8 cellular contexts compared by ENCODE assay signal in the genomic region with DNA sequence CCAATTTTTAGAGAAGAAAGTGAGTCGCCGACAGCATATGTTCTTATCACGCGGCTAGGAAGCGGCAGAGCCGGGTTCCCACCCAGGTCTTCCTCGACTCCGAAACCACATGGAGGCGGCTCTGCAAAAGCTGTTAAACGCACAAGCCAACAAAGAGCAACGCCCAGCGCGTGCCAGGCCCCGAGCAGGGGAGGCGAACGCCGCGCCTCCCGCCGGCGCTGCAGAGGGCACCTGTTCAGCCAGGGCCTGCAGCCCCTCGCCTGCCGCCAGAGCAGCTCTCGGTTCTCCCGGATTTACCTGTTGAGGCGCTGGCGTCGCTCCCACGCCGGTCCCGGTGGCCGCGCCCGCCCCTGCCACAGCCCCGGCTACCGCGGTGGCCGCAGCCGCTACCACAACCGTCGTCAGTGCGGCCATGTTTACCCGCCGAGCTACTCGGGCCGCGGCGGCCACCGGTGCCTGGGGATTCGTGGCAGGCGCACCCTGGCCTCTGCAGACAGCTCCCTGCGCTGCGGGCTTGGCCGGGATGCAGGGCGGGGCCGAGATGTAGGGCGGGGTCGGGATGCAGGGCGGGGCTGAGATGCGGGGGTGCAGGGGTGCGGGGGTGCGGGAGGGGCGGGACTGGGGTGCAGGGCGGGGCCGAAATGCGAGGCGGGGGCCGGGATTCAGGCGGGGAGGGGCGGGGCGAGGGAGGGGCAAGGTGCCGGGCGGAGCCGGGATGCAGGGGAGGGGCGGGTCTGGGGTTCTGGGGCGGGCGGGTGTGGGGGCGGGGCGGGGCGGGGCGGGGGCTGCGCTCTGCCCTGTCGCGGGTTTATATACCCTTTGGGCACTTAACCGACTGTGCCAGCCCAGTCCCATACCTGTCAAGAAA. TPM values are rescaled to one million over a fixed set of nuclear protein-coding genes. Genes with fewer than 3 reads are reported as not detected.
A peak's percentile ranks its signal among the peaks of the same experiment; 100 is the strongest.
DNase-seq lines count a peak whose midpoint lies in the region; ATAC-seq and TF ChIP-seq lines count a peak whose summit lies in the region.

A gene with protein sequence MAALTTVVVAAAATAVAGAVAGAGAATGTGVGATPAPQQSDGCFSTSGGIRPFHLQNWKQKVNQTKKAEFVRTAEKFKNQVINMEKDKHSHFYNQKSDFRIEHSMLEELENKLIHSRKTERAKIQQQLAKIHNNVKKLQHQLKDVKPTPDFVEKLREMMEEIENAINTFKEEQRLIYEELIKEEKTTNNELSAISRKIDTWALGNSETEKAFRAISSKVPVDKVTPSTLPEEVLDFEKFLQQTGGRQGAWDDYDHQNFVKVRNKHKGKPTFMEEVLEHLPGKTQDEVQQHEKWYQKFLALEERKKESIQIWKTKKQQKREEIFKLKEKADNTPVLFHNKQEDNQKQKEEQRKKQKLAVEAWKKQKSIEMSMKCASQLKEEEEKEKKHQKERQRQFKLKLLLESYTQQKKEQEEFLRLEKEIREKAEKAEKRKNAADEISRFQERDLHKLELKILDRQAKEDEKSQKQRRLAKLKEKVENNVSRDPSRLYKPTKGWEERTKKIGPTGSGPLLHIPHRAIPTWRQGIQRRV (minus strand): TSS at position 525 of the 868 bp plus-strand sequence. CDS start 111 bp downstream, at position 414.

- intact Hi-C loops in activated CD4-positive, alpha-beta T cell treated with anti-CD3 and anti-CD28 coated beads, Interleukin-2, amount 10 ng/mL, durations not matched to agents 24 days and 14 days (cut with micrococcal nuclease), result loop anchor here (1.0 to 5.0 kb wide), 4 partner anchors 34 to 546 kb away; a partner anchor contains a TSS
- intact Hi-C loops in right lobe of liver (cut with DNase I), result no loop called here

- DNase-seq in AG08395 (ENCODE audit: low spot score) (peak; percentile 95), NCI-H345 (lab: John Stamatoyannopoulos, UW) (peak; percentile 76), dermis blood vessel endothelial cell (peak; percentile 76), right lobe of liver (peak; percentile 82 to 88 (median 83))
- peak; percentile 87 for DNase-seq in activated CD4-positive, alpha-beta T cell treated with anti-CD3 and anti-CD28 coated beads, Interleukin-2, amount 10 ng/mL, durations not matched to agents 24 days and 14 days
- peak; percentile 72 to 86 for DNase-seq in stimulated activated CD4-positive, alpha-beta T cell treated with anti-CD3 and anti-CD28 coated beads, Interleukin-4, amount 100 ng/mL, for 4 hours

- H3K36me3 ChIP-seq in right lobe of liver, result no peaks in the 10 kb centered on the region

- ATAC-seq in GM18870 (IDR thresholded peaks at IDR 0.05; ENCODE audit: unreplicated experiment) (peak; percentile 69), HG03103 (IDR thresholded peaks at IDR 0.05; ENCODE audit: low read depth, unreplicated experiment) (peak; percentile 71), right lobe of liver (peak; percentile 91 to 97 (median 95))

- no peak for TF ChIP-seq POLR2A in right lobe of liver (IDR thresholded peaks at IDR 0.05)

- no peaks in the 10 kb centered on the region for H3K9me3 ChIP-seq in right lobe of liver

- WGBS in right lobe of liver (ENCODE audit: insufficient coverage, low coverage, low lambda C conversion rate, missing lambda C conversion rate), result 1% methylated on average over 43 of the region's 85 CpGs

- H3K4me1 Mint-ChIP-seq in activated CD4-positive, alpha-beta T cell treated with anti-CD3 and anti-CD28 coated beads, Interleukin-2, amount 10 ng/mL, durations not matched to agents 24 days and 14 days, result peaks cover 4% of the 10 kb centered on the region

- peak within 1 kb of the TSS; percentile 82 to 85 (median 85) for H3K4me3 ChIP-seq in right lobe of liver

- peaks cover 0 to 9% (median 0%) of the 10 kb centered on the region in 4 donors for H3K4me1 ChIP-seq in right lobe of liver

- H3K4me3 Mint-ChIP-seq in activated CD4-positive, alpha-beta T cell treated with anti-CD3 and anti-CD28 coated beads, Interleukin-2, amount 10 ng/mL, durations not matched to agents 24 days and 14 days, result peak within 1 kb of the TSS; percentile 85

- no peaks in the 10 kb centered on the region for H3K27me3 ChIP-seq in right lobe of liver

- TF ChIP-seq CTCF in right lobe of liver (IDR thresholded peaks at IDR 0.05), result no peak

- H3K27ac Mint-ChIP-seq in activated CD4-positive, alpha-beta T cell treated with anti-CD3 and anti-CD28 coated beads, Interleukin-2, amount 10 ng/mL, durations not matched to agents 24 days and 14 days, result no peak within 1 kb of the TSS

- peaks cover 59% of the 10 kb centered on the region for H3K27me3 Mint-ChIP-seq in activated CD4-positive, alpha-beta T cell treated with anti-CD3 and anti-CD28 coated beads, Interleukin-2, amount 10 ng/mL, durations not matched to agents 24 days and 14 days

- no peak within 1 kb of the TSS for H3K27ac ChIP-seq in right lobe of liver

- H3K9me3 Mint-ChIP-seq in activated CD4-positive, alpha-beta T cell treated with anti-CD3 and anti-CD28 coated beads, Interleukin-2, amount 10 ng/mL, durations not matched to agents 24 days and 14 days, result peaks cover 6% of the 10 kb centered on the region

- H3K36me3 Mint-ChIP-seq in activated CD4-positive, alpha-beta T cell treated with anti-CD3 and anti-CD28 coated beads, Interleukin-2, amount 10 ng/mL, durations not matched to agents 24 days and 14 days (ENCODE audit: low read depth), result no peaks in the 10 kb centered on the region

RNA-seq across cellular contexts. Expression of the gene that starts here (rescaled TPM):
- total RNA-seq in activated CD4-positive, alpha-beta T cell treated with anti-CD3 and anti-CD28 coated beads, Interleukin-2, amount 10 ng/mL, durations not matched to agents 24 days and 14 days, result 0.31 and 0.49 TPM in 2 replicates
- total RNA-seq in dermis blood vessel endothelial cell, result 5.9 and 6.6 TPM in 2 replicates
- total RNA-seq in right lobe of liver, result 1 to 10 TPM in 2 of 6 experiments, under 1 TPM in 4; 0.49 to 1.8 (median 0.93) TPM

Comparison
In these comparisons a context has a peak if more than half of its experiments do, and no peak if none do; other contexts are left out.
1. Peak in DNase-seq in activated CD4-positive, alpha-beta T cell treated with anti-CD3 and anti-CD28 coated beads, Interleukin-2, amount 10 ng/mL, durations not matched to agents 24 days and 14 days; RNA of the gene not detected or under 1 TPM.